In the genomic region with DNA sequence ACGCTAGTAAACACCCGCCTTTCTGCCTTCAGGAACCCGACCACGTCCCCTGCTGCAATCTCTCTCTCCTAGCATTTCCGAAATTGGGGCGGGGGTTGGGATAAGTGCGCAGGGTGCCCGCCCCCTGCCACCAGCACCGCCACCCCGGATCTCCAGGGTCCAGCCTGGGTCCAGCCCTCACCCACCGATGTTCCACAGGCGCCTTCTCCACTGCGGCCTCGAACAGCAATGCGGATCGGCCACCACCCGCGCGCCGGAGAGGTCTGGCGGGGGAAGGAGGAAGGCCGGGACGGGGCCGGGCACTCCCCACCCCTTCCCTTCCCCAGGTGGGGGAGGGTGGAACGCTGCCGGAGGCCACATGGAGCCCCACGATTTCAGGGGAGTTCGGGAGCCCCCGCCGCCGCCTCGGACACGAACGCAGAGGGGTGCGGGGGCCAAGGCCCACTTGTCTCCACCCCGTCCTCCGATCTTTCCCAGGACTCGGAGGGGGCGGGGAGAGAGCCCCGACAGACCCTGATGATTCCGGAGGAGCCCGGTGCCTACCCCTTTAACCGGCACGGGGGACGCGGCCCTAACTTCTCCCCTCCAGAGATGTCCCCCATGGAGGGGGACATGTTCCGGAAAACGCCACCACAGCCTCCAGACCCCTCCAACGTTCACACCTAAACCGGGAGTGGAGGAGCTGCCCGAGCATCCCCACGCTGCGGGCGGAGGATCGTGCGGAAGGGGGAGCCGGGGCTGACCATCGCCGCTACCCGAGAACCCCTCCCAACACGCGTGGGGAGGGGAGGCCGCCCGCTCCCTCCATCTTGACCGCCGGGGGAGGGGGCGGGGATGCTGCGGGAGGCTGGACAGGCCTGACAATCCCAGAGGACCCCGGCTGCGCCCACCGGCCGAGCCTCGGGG, we compare ENCODE assay signal across 8 cellular contexts. TPM values are rescaled to one million over a fixed set of nuclear protein-coding genes. Genes with fewer than 3 reads are reported as not detected.
DNase-seq lines count a peak whose midpoint lies in the region; ATAC-seq lines count a peak whose summit lies in the region.

No MANE protein-coding gene starts in this region.

- H3K9ac ChIP-seq in ES-I3 (ENCODE audit: low read depth, low read length) (peak overlapping the region; percentile 77), muscle layer of colon (ENCODE audit: low read length) (peak overlapping the region; percentile 74)

- peaks cover 26% of the 10 kb centered on the region for H3K36me3 Mint-ChIP-seq in activated T-cell treated with anti-CD3 and anti-CD28 coated beads, Interleukin-2, amount 50 U/mL, for 24 hours (ENCODE audit: low read depth)

- H3K4me3 Mint-ChIP-seq in activated T-cell treated with anti-CD3 and anti-CD28 coated beads, Interleukin-2, amount 50 U/mL, for 24 hours: peak overlapping the region; percentile 93

- peak overlapping the region; percentile 81 for H3K4me3 ChIP-seq in HAP-1
- peak overlapping the region; percentile 64 to 87 for H3K4me3 ChIP-seq in muscle layer of colon (ENCODE audit: low read depth in 1 of 2, low read length in 2 of 2)

- ATAC-seq in esophagus mucosa: peak; percentile 49
- no peak for ATAC-seq in HG03378 (IDR thresholded peaks at IDR 0.05; ENCODE audit: unreplicated experiment)

- no peaks in the 10 kb centered on the region for H3K36me3 ChIP-seq in ES-I3 (ENCODE audit: insufficient read depth, low read length)
- no peaks in the 10 kb centered on the region for H3K36me3 ChIP-seq in HAP-1 (replicated peaks)
- H3K36me3 ChIP-seq in muscle layer of colon (ENCODE audit: insufficient read depth, low read length): no peaks in the 10 kb centered on the region

- H3K9me3 Mint-ChIP-seq in activated T-cell treated with anti-CD3 and anti-CD28 coated beads, Interleukin-2, amount 50 U/mL, for 24 hours: no peaks in the 10 kb centered on the region

- H3K27ac Mint-ChIP-seq in activated T-cell treated with anti-CD3 and anti-CD28 coated beads, Interleukin-2, amount 50 U/mL, for 24 hours: peak overlapping the region; percentile 91

- DNase-seq in HAP-1 (ENCODE audit: low spot score in 2 of 2) (peak in 1 of 2 experiments; percentile 62), NCI-H226 (peak; percentile 54)
- peak; percentile 59 for DNase-seq in activated T-cell treated with anti-CD3 and anti-CD28 coated beads, Interleukin-2, amount 50 U/mL, for 24 hours

- H3K27me3 Mint-ChIP-seq in activated T-cell treated with anti-CD3 and anti-CD28 coated beads, Interleukin-2, amount 50 U/mL, for 24 hours: no peaks in the 10 kb centered on the region

- H3K4me1 ChIP-seq in ES-I3 (ENCODE audit: insufficient read depth, low read length) (peaks cover 3% of the 10 kb centered on the region; the same call in 1 of the 2 replicates), HAP-1 (peaks cover 41% of the 10 kb centered on the region), muscle layer of colon (ENCODE audit: insufficient read depth, low read length) (peaks cover 34% of the 10 kb centered on the region)

- in situ Hi-C loops in HAP-1 (cut with MboI; ENCODE audit: low sequenced_read_pairs): no loop called here

- peaks cover 44% of the 10 kb centered on the region for H3K4me1 Mint-ChIP-seq in activated T-cell treated with anti-CD3 and anti-CD28 coated beads, Interleukin-2, amount 50 U/mL, for 24 hours (ENCODE audit: low read depth)

- H3K9me3 ChIP-seq in ES-I3 (ENCODE audit: control insufficient read depth, insufficient read depth, low read length) (no peaks in the 10 kb centered on the region), HAP-1 (no peaks in the 10 kb centered on the region), muscle layer of colon (ENCODE audit: low read length) (no peaks in the 10 kb centered on the region)

- H3K27me3 ChIP-seq in HAP-1 (ENCODE audit: low read depth) (no peaks in the 10 kb centered on the region), muscle layer of colon (ENCODE audit: control insufficient read depth in 1 of 2, insufficient read depth in 2 of 2, low read length in 2 of 2) (no peaks in the 10 kb centered on the region)

- H3K27ac ChIP-seq in muscle layer of colon (ENCODE audit: low read depth, low read length): peak overlapping the region; percentile 98
- H3K27ac ChIP-seq in temporal lobe (ENCODE audit: low read depth, low read length): peak overlapping the region; percentile 74

RNA-seq across cellular contexts. Expression of a gene that starts 1.1 kb away (rescaled TPM):
- total RNA-seq in esophagus mucosa (22.2 TPM), temporal lobe (59.7 TPM)
